8 cellular contexts compared by ENCODE assay signal in genomic region chr2:75710220-75710576, GRCh38. TPM values are rescaled to one million over a fixed set of nuclear protein-coding genes. Genes with fewer than 3 reads are reported as not detected.
DNase-seq lines count a peak whose midpoint lies in the region; ATAC-seq, FAIRE-seq and TF ChIP-seq lines count a peak whose summit lies in the region.

No MANE protein-coding gene starts in this region.

- peak overlapping the region; percentile 83 for H3K9ac ChIP-seq in mammary epithelial cell (ENCODE audit: insufficient read depth, low read length)

- H3K36me3 ChIP-seq in heart left ventricle (peaks cover 0 to 16% (median 7%) of the 10 kb centered on the region in 9 donors), mammary epithelial cell (ENCODE audit: insufficient read depth, low read length) (no peaks in the 10 kb centered on the region), mucosa of descending colon (ENCODE audit: low read depth) (no peaks in the 10 kb centered on the region)

- H3K4me1 Mint-ChIP-seq in IgD-negative memory B cell, result peaks cover 10 to 29% (median 18%) of the 10 kb centered on the region in 3 donors

- TF ChIP-seq CTCF in heart left ventricle (IDR thresholded peaks at IDR 0.05) (no peak), mammary epithelial cell (conservative IDR thresholded peaks at IDR 0.05 in 1 of 2, IDR thresholded peaks at IDR 0.05 in 1 of 2; ENCODE audit: extremely low read depth in 1 of 2, insufficient read depth in 1 of 2, low read depth in 1 of 2, low read length in 2 of 2) (no peak), mucosa of descending colon (IDR thresholded peaks at IDR 0.05) (no peak), GM13977 (IDR thresholded peaks at IDR 0.05; ENCODE audit: extremely low read depth, insufficient read depth, missing control alignments) (no peak)

- CTCF ChIA-PET in mammary epithelial cell (lab: Charles Lee; ENCODE audit: low non-redundant PET), result no interaction called here

- in situ Hi-C loops in mammary epithelial cell (cut with MboI; ENCODE audit: low sequenced_read_pairs in 2 of 2) (no loop called here), GM13977 (cut with MboI; ENCODE audit: low pct_unique_long_range_greater_than_20kb, low sequenced_read_pairs, unreplicated experiment) (no loop called here)

- H3K36me3 Mint-ChIP-seq in IgD-negative memory B cell, result no peaks in the 10 kb centered on the region

- peak overlapping the region; percentile 98 for H3K4me2 ChIP-seq in mammary epithelial cell (ENCODE audit: insufficient read depth, low read depth, low read length)

- H3K27me3 Mint-ChIP-seq in IgD-negative memory B cell, result no peaks in the 10 kb centered on the region

- H4K20me1 ChIP-seq in mammary epithelial cell (ENCODE audit: insufficient read depth, low read length), result no peaks in the 10 kb centered on the region

- 1 to 5% (median 1%) methylated on average over 11 to 12 of the region's 12 CpGs for WGBS in heart left ventricle, 4 donors
- WGBS in mammary epithelial cell (ENCODE audit: low coverage, missing lambda C conversion rate), result 2% methylated on average over 6 of the region's 12 CpGs

- TF ChIP-seq POLR2A in heart left ventricle (IDR thresholded peaks at IDR 0.05) (no peak), H54 (IDR thresholded peaks at IDR 0.05; ENCODE audit: low read depth, low read length) (no peak)

- ATAC-seq in heart left ventricle, result peak in 2 of 4 donors; percentile 7 to 9
- ATAC-seq in Right ventricle myocardium superior (ENCODE audit: poor library complexity), result no peak
- ATAC-seq in mucosa of descending colon, result peak; percentile 43
- ATAC-seq in HG02588 (IDR thresholded peaks at IDR 0.05; ENCODE audit: unreplicated experiment), result no peak

- H3K4me3 ChIP-seq in heart left ventricle (peak overlapping the region; percentile 60 to 90 (median 77)), mammary epithelial cell (replicated peaks in 1 of 3; ENCODE audit: insufficient read depth in 1 of 3, low read depth in 2 of 3, low read length in 3 of 3) (peak overlapping the region; percentile 73 to 91 (median 74)), mucosa of descending colon (peak overlapping the region; percentile 45)

- no peak for FAIRE-seq in H54 (lab: Jason Lieb, UNC)

- H3K27ac ChIP-seq in heart left ventricle (peak overlapping the region; percentile 46 to 95 (median 92)), mammary epithelial cell (ENCODE audit: insufficient read depth, low read depth, low read length) (peak overlapping the region; percentile 79)

- H2AFZ ChIP-seq in mammary epithelial cell (ENCODE audit: low read depth, low read length), result peak overlapping the region; percentile 98

- H3K9me3 Mint-ChIP-seq in IgD-negative memory B cell, result no peaks in the 10 kb centered on the region

- DNase-seq in heart left ventricle (no peak), Right ventricle myocardium superior (no peak), mammary epithelial cell (no peak), mucosa of descending colon (no peak), GM13977 (ENCODE audit: low spot score) (no peak), H54 (ENCODE audit: insufficient read length, low spot score) (no peak)

- intact Hi-C loops in heart left ventricle (cut with DNase I) (loop anchor here in 4 of 10 donors (2.0 to 10.0 kb wide), 3 partner anchors 63 to 65 kb away; partner anchors contain the start of gene MRPL19 (in 4 of the 4)), Right ventricle myocardium superior (cut with DNase I) (no loop called here), mammary epithelial cell (cut with micrococcal nuclease) (no loop called here), mucosa of descending colon (cut with DNase I, micrococcal nuclease) (no loop called here)

- H3K27ac Mint-ChIP-seq in IgD-negative memory B cell, result peak overlapping the region; percentile 75 to 95 (median 93)

- H3K9me3 ChIP-seq in heart left ventricle (no peaks in the 10 kb centered on the region), mammary epithelial cell (replicated peaks; ENCODE audit: insufficient read depth, low read length) (no peaks in the 10 kb centered on the region), mucosa of descending colon (no peaks in the 10 kb centered on the region)

- H3K27me3 ChIP-seq in heart left ventricle (no peaks in the 10 kb centered on the region), mammary epithelial cell (ENCODE audit: insufficient read depth, low read length) (no peaks in the 10 kb centered on the region)

- dilution Hi-C loops in mammary epithelial cell (cut with HindIII; ENCODE audit: low sequenced_read_pairs), result no loop called here

- peak overlapping the region; percentile 88 to 98 (median 93) for H3K4me3 Mint-ChIP-seq in IgD-negative memory B cell

- H3K79me2 ChIP-seq in mammary epithelial cell (ENCODE audit: insufficient read depth, low read length), result peaks cover 16% of the 10 kb centered on the region

- BruUV-seq in mammary epithelial cell (replicated peaks; lab: Mats Ljungman, UMichigan), result TSS peak; percentile 52

- H3K4me1 ChIP-seq in heart left ventricle (peaks cover 0 to 28% (median 9%) of the 10 kb centered on the region in 12 donors), mammary epithelial cell (ENCODE audit: insufficient read depth, low read length) (peaks cover 8% of the 10 kb centered on the region), mucosa of descending colon (ENCODE audit: low read depth) (peaks cover 11% of the 10 kb centered on the region)

RNA-seq across cellular contexts. Expression of gene GCFC2, which starts 0.5 kb away (rescaled TPM):
- 10 to 100 TPM in 8 of 9 donors, 1 to 10 TPM in 1; 9.9 to 16.5 (median 13.3) TPM for total RNA-seq in heart left ventricle
- polyA plus RNA-seq in heart left ventricle, result 10 to 100 TPM in 1 of 2 donors, 1 to 10 TPM in 1; 7.2 to 10.8 TPM
- total RNA-seq in Right ventricle myocardium superior, result 11.8 TPM
- 26.9 TPM for polyA plus RNA-seq in IgD-negative memory B cell
- 10 to 100 TPM; 12.5 to 16.7 TPM for total RNA-seq in mammary epithelial cell
- polyA plus RNA-seq in mammary epithelial cell, result 6.0 TPM
- 0.67 TPM for polyA minus RNA-seq in mammary epithelial cell
- 10 to 100 TPM; 13.6 to 16.4 (median 14.4) TPM for total RNA-seq in mucosa of descending colon
